In the genomic region with DNA sequence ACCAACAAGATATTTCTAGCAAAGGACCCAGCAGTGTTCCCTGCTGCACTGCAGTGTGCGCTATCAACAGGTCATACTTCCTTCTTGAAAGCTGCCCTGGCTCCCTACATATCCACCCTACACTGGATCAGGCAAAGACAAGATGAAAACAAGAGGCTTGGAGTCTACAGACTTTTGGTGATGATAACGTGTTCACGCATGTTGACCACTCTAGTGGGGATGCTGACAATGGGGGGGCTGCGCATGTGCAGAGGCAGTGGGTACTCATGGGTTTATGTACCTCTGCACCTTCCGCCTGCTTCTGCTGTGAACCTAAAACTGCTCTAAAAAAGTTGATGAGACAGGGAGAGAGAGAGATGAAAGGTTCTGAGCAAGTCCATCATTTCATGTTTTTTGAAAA, we compare ENCODE assay signal across 8 cellular contexts. TPM values are rescaled to one million over a fixed set of nuclear protein-coding genes. Genes with fewer than 3 reads are reported as not detected.
DNase-seq lines count a peak whose midpoint lies in the region; ATAC-seq and TF ChIP-seq lines count a peak whose summit lies in the region.

No MANE protein-coding gene starts in this region.

- peaks cover 97 to 100% (median 98%) of the 10 kb centered on the region in 11 experiments for H4K20me1 ChIP-seq in BLaER1 treated with 17β-estradiol and CSF1 and Interleukin-3, amounts not matched to agents 10 nM and 100 nM

- peak overlapping the region in 8 of 10 experiments; percentile 20 to 100 (median 87); a peak in 14 of 20 replicates for H3K4me3 ChIP-seq in BLaER1 treated with 17β-estradiol and CSF1 and Interleukin-3, amounts not matched to agents 10 nM and 100 nM
- H3K4me3 ChIP-seq in NB4 (ENCODE audit: low read depth, low read length) (peak overlapping the region; percentile 99), dorsolateral prefrontal cortex (peak overlapping the region in 13 of 59 donors; percentile 3 to 86 (median 21))

- peak overlapping the region; percentile 78 to 98 (median 95) for H3K4me2 ChIP-seq in BLaER1 treated with 17β-estradiol and CSF1 and Interleukin-3, amounts not matched to agents 10 nM and 100 nM

- H3K27ac ChIP-seq in BLaER1 treated with 17β-estradiol and CSF1 and Interleukin-3, amounts not matched to agents 10 nM and 100 nM = peak overlapping the region in 10 of 11 experiments; percentile 10 to 100 (median 70); a peak in 19 of 22 replicates
- H3K27ac ChIP-seq in dorsolateral prefrontal cortex = peak overlapping the region in 49 of 59 donors; percentile 14 to 100 (median 65)

- H3K4me1 ChIP-seq in BLaER1 treated with 17β-estradiol and CSF1 and Interleukin-3, amounts not matched to agents 10 nM and 100 nM = peaks cover 83 to 90% (median 86%) of the 10 kb centered on the region in 10 experiments

- DNase-seq in NB4 (ENCODE audit: low read depth) (no peak), dorsolateral prefrontal cortex (no peak), C1 segment of cervical spinal cord (lab: John Stamatoyannopoulos, UW) (no peak), NCI-H524 treated with DMSO at 0.1 percent for 48 hours (lab: John Stamatoyannopoulos, UW) (no peak), NCI-H748 (lab: John Stamatoyannopoulos, UW; ENCODE audit: unreplicated experiment) (no peak)
- no peak for DNase-seq in natural killer cell treated with Interleukin-12 subunit alpha and Interleukin-12 subunit beta and Interleukin-15 and Interleukin-18, amount 100 ng/mL, for 72 hours (ENCODE audit: low spot score)
- DNase-seq in activated CD4-positive, alpha-beta T cell treated with anti-CD3 and anti-CD28 coated beads, Interleukin-2, amount 50 U/mL, for 4 hours = no peak

- peaks cover 41 to 51% of the 10 kb centered on the region in 2 donors for H3K4me1 Mint-ChIP-seq in natural killer cell treated with Interleukin-12 subunit alpha and Interleukin-12 subunit beta and Interleukin-15 and Interleukin-18, amount 100 ng/mL, for 72 hours (ENCODE audit: low read depth in 2 of 2)

- TF ChIP-seq POLR2A in NB4 (IDR thresholded peaks at IDR 0.05; ENCODE audit: extremely low read depth, insufficient read length) = no peak

- H3K9me3 Mint-ChIP-seq in natural killer cell treated with Interleukin-12 subunit alpha and Interleukin-12 subunit beta and Interleukin-15 and Interleukin-18, amount 100 ng/mL, for 72 hours = no peaks in the 10 kb centered on the region

- no peak for ATAC-seq in natural killer cell treated with Interleukin-12 subunit alpha and Interleukin-12 subunit beta and Interleukin-15 and Interleukin-18, amount 100 ng/mL, for 72 hours

- peak overlapping the region; percentile 79 to 97 for H3K27ac Mint-ChIP-seq in natural killer cell treated with Interleukin-12 subunit alpha and Interleukin-12 subunit beta and Interleukin-15 and Interleukin-18, amount 100 ng/mL, for 72 hours

- peaks cover 45% of the 10 kb centered on the region for H3K36me3 Mint-ChIP-seq in natural killer cell treated with Interleukin-12 subunit alpha and Interleukin-12 subunit beta and Interleukin-15 and Interleukin-18, amount 100 ng/mL, for 72 hours

- H3K4me3 Mint-ChIP-seq in natural killer cell treated with Interleukin-12 subunit alpha and Interleukin-12 subunit beta and Interleukin-15 and Interleukin-18, amount 100 ng/mL, for 72 hours = peak overlapping the region; percentile 79

- TF ChIP-seq CTCF in NB4 (IDR thresholded peaks at IDR 0.05; ENCODE audit: low read depth, low read length) (no peak), dorsolateral prefrontal cortex (IDR thresholded peaks at IDR 0.05 in 54 of 56, conservative IDR thresholded peaks at IDR 0.05 in 2 of 56; ENCODE audit: low read depth in 1 of 56, partially characterized antibody in 56 of 56) (no peak)

- H3K36me3 ChIP-seq in BLaER1 treated with 17β-estradiol and CSF1 and Interleukin-3, amounts not matched to agents 10 nM and 100 nM = peaks cover 88 to 97% (median 95%) of the 10 kb centered on the region in 11 experiments

- no peaks in the 10 kb centered on the region for H3K27me3 ChIP-seq in BLaER1 treated with 17β-estradiol and CSF1 and Interleukin-3, amounts not matched to agents 10 nM and 100 nM
- no peaks in the 10 kb centered on the region for H3K27me3 ChIP-seq in dorsolateral prefrontal cortex

- peak overlapping the region; percentile 15 to 99 (median 61); a peak in 19 of 22 replicates for H3K9ac ChIP-seq in BLaER1 treated with 17β-estradiol and CSF1 and Interleukin-3, amounts not matched to agents 10 nM and 100 nM

- intact Hi-C loops in dorsolateral prefrontal cortex (cut with DNase I) = loop anchor here (10.0 kb wide), 2 partner anchors 58 to 232 kb away; a partner anchor contains a TSS

- peaks cover 0 to 4% (median 0%) of the 10 kb centered on the region in 11 experiments; a peak in 1 of 22 replicates for H3K9me3 ChIP-seq in BLaER1 treated with 17β-estradiol and CSF1 and Interleukin-3, amounts not matched to agents 10 nM and 100 nM (replicated peaks in 1 of 11)

- no peaks in the 10 kb centered on the region for H3K27me3 Mint-ChIP-seq in natural killer cell treated with Interleukin-12 subunit alpha and Interleukin-12 subunit beta and Interleukin-15 and Interleukin-18, amount 100 ng/mL, for 72 hours

RNA-seq across cellular contexts. Expression of a gene that starts 5.5 kb away (rescaled TPM):
- total RNA-seq in dorsolateral prefrontal cortex = 100 to 1,000 TPM; 469 to 938 (median 635) TPM
- 1,000 to 10,000 TPM; 2,254 to 2,801 TPM for total RNA-seq in natural killer cell treated with Interleukin-12 subunit alpha and Interleukin-12 subunit beta and Interleukin-15 and Interleukin-18, amount 100 ng/mL, for 72 hours

RNA-seq across cellular contexts. Expression of a gene that starts 55.6 kb away (rescaled TPM):
- 100 to 1,000 TPM; 286 to 583 (median 367) TPM for total RNA-seq in dorsolateral prefrontal cortex
- 10 to 100 TPM; 38.2 to 72.4 TPM for total RNA-seq in natural killer cell treated with Interleukin-12 subunit alpha and Interleukin-12 subunit beta and Interleukin-15 and Interleukin-18, amount 100 ng/mL, for 72 hours
